In genomic region chr7:40156988-40157387, GRCh38 we compare ENCODE assay signal across 20 cellular contexts.
"Had no signal": no experiment of that assay in that cellular context is flagged by ENCODE, and none has a peak within 500 bp of the region (broad histone marks: within the 10 kb centered on the region; RNA-seq: fewer than 3 reads in every experiment).

No MANE protein-coding gene starts in this region.

- H3K36me3 ChIP-seq: adrenal gland, esophagus squamous epithelium, thyroid gland had no signal

- DNase-seq: activated CD4-positive, alpha-beta T cell treated with anti-CD3 and anti-CD28 coated beads, Interleukin-2, amount 50 U/mL, for 1 hour; activated gamma-delta T cell treated with Interleukin-2 at 50 U/mL for 16 hours; adrenal gland; cerebellar nuclear complex; dermis blood vessel endothelial cell; effector memory CD4-positive, alpha-beta T cell; esophagus squamous epithelium; left cardiac atrium; stimulated activated CD4-positive, alpha-beta T cell treated with anti-CD3 and anti-CD28 coated beads, Interleukin-1b, Interleukin-23, amount 100 ng/mL, for 48 hours; stimulated activated CD8-positive, alpha-beta memory T cell treated with anti-CD3 and anti-CD28 coated beads, Interleukin-4, amount 100 ng/mL, for 48 hours; stimulated activated naive CD4-positive, alpha-beta T cell treated with Interleukin-2 at 50 U/mL for 16 hours; T-helper 1 cell; T-helper 9 cell; thyroid gland had no signal

- H3K4me3 ChIP-seq: adrenal gland, esophagus squamous epithelium, lung, thyroid gland had no signal

- H3K9me3 Mint-ChIP-seq: activated naive CD4-positive, alpha-beta T cell treated with anti-CD3 and anti-CD28 coated beads, Interleukin-2, amount 50 U/mL, for 72 hours; neural crest cell had no signal

- H3K4me1 ChIP-seq: adrenal gland, esophagus squamous epithelium, thyroid gland had no signal

- H3K4me1 Mint-ChIP-seq: neural crest cell had no signal

- H3K36me3 Mint-ChIP-seq: activated naive CD4-positive, alpha-beta T cell treated with anti-CD3 and anti-CD28 coated beads, Interleukin-2, amount 50 U/mL, for 72 hours had no signal

- H3K27ac ChIP-seq: adrenal gland, esophagus squamous epithelium, thyroid gland had no signal

- H3K9me3 ChIP-seq: adrenal gland, esophagus squamous epithelium, thyroid gland had no signal

- ATAC-seq: activated CD4-positive, CD25-positive, alpha-beta regulatory T cell treated with anti-CD3 and anti-CD28 coated beads, Interleukin-2, amount 50 U/mL, for 24 hours; activated naive CD4-positive, alpha-beta T cell treated with anti-CD3 and anti-CD28 coated beads, Interleukin-2, amount 50 U/mL, for 72 hours; left cardiac atrium; sciatic nerve; SK-N-SH treated with all-trans-retinoic acid at 6 μM for 48 hours had no signal

- H3K4me3 Mint-ChIP-seq: neural crest cell had no signal

- H3K27me3 ChIP-seq: adrenal gland, esophagus squamous epithelium, thyroid gland had no signal

- H3K27ac Mint-ChIP-seq: activated naive CD4-positive, alpha-beta T cell treated with anti-CD3 and anti-CD28 coated beads, Interleukin-2, amount 50 U/mL, for 72 hours had no signal
